Comparison of ENCODE assay signal across 26 cellular contexts in the genomic region with DNA sequence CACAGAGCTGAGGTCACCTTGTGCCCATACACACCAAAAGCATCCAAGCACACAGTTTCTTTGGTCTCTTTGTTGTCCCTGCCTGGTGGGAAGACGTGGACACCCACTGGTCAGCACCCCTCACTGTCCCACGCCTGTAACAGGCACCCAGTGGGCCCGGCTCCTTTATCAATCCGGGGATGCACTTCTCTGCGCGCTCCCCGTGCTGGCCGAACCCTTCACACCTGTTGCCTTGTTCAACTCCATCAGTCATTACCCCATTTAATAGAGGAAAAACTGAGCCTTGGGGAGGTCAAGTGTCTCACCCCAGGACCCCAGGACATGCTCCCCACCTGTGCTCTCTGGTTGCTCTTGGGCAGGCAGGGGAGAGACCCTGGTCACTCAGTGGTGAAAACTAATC. TPM values are rescaled to one million over a fixed set of nuclear protein-coding genes. Genes with fewer than 3 reads are reported as not detected.
DNase-seq lines count a peak whose midpoint lies in the region; ATAC-seq, FAIRE-seq and TF ChIP-seq lines count a peak whose summit lies in the region.
"Had no signal": no experiment of that assay in that cellular context is flagged by ENCODE, and none has a peak within 500 bp of the region (broad histone marks: within the 10 kb centered on the region; RNA-seq: fewer than 3 reads in every experiment).

No MANE protein-coding gene starts in this region.

- H3K27ac Mint-ChIP-seq in nephron: peak overlapping the region; percentile 32 to 51 (median 40)
- H3K27ac Mint-ChIP-seq: CD4-positive, alpha-beta T cell had no signal

- TF ChIP-seq CTCF in HepG2 (CRISPR knock-in tag; IDR thresholded peaks at IDR 0.05): no peak
- no peak for TF ChIP-seq CTCF in right lobe of liver (IDR thresholded peaks at IDR 0.05)
- TF ChIP-seq CTCF in nephron (IDR thresholded peaks at IDR 0.05; ENCODE audit: unreplicated experiment in 3 of 3): no peak
- no peak for TF ChIP-seq CTCF in spleen (IDR thresholded peaks at IDR 0.05 in 8 of 11, conservative IDR thresholded peaks at IDR 0.05 in 3 of 11)

- H3K27ac ChIP-seq in HepG2 (ENCODE audit: extremely low read length, insufficient read depth, low read length): no peak overlapping the region
- no peak overlapping the region for H3K27ac ChIP-seq in right lobe of liver
- no peak overlapping the region for H3K27ac ChIP-seq in HUES64 (ENCODE audit: low read depth, low read length)
- H3K27ac ChIP-seq in spleen: no peak overlapping the region
- H3K27ac ChIP-seq: GM23248, RWPE1, SK-N-MC had no signal

- H3K4me1 ChIP-seq in HepG2 (ENCODE audit: insufficient read depth, low read length) (no peaks in the 10 kb centered on the region), right lobe of liver (peaks cover 0 to 5% (median 2%) of the 10 kb centered on the region in 4 donors), HUES64 (ENCODE audit: insufficient read depth, low read length) (peaks cover 15% of the 10 kb centered on the region; the same call in 1 of the 2 replicates), spleen (no peaks in the 10 kb centered on the region)
- H3K4me1 ChIP-seq: BE2C had no signal

- H2AFZ ChIP-seq in HepG2 (ENCODE audit: low read length): no peak overlapping the region
- H2AFZ ChIP-seq: GM23248 had no signal

- no peak for FAIRE-seq in HepG2 (lab: Jason Lieb, UNC)
- FAIRE-seq: GM12891 had no signal

- H3K27me3 ChIP-seq in HepG2 (ENCODE audit: control insufficient read depth in 1 of 2, insufficient read depth in 2 of 2, low read length in 2 of 2) (peaks cover 4 to 41% of the 10 kb centered on the region in 2 experiments; a peak in 3 of 5 replicates), right lobe of liver (no peaks in the 10 kb centered on the region), HUES64 (ENCODE audit: insufficient read depth, low read length) (no peaks in the 10 kb centered on the region), spleen (replicated peaks in 1 of 7) (peaks cover 0 to 55% (median 1%) of the 10 kb centered on the region in 7 donors)
- H3K27me3 ChIP-seq: BE2C, MG63 had no signal

- POLR2A ChIA-PET in HepG2 (lab: Yijun Ruan, JAX): no interaction called here

- CTCF ChIA-PET in HepG2 (lab: Yijun Ruan, JAX; ENCODE audit: low intra/inter-chr PET ratio, low total read pairs): no interaction called here

- no peak for TF ChIP-seq RAD21 in HepG2 (CRISPR knock-in tag; IDR thresholded peaks at IDR 0.05)

- no peak for TF ChIP-seq EP300 in HepG2 (IDR thresholded peaks at IDR 0.05; ENCODE audit: low read depth in 2 of 2, low read length in 2 of 2)
- no peak for TF ChIP-seq EP300 in HepG2 (CRISPR knock-in tag; IDR thresholded peaks at IDR 0.05; ENCODE audit: borderline replicate concordance)

- no peak for ATAC-seq in HepG2
- ATAC-seq in right lobe of liver: no peak

- no peaks in the 10 kb centered on the region for H3K9me3 Mint-ChIP-seq in nephron
- H3K9me3 Mint-ChIP-seq: CD4-positive, alpha-beta T cell had no signal

- peaks cover 4% of the 10 kb centered on the region for H3K36me3 Mint-ChIP-seq in nephron (ENCODE audit: low read depth)

- H4K20me1 ChIP-seq in HepG2 (ENCODE audit: insufficient read depth, low read length): no peaks in the 10 kb centered on the region

- in situ Hi-C loops in HepG2 (cut with HindIII; ENCODE audit: extremely low pct_ligation_motif_present, low pct_unique_long_range_greater_than_20kb): no loop called here

- H3K4me3 ChIP-seq in HepG2 (replicated peaks in 1 of 3; ENCODE audit: insufficient read depth in 1 of 3, low read depth in 2 of 3, low read length in 3 of 3) (no peak overlapping the region), right lobe of liver (no peak overlapping the region), HUES64 (ENCODE audit: low read length) (no peak overlapping the region), spleen (no peak overlapping the region)
- H3K4me3 ChIP-seq: GM23248, MG63, SK-N-MC had no signal

- TF ChIP-seq POLR2A in HepG2 (IDR thresholded peaks at IDR 0.05; ENCODE audit: insufficient read depth in 1 of 2, low read depth in 2 of 2, low read length in 2 of 2) (no peak), right lobe of liver (IDR thresholded peaks at IDR 0.05) (no peak), spleen (IDR thresholded peaks at IDR 0.05) (no peak)

- H3K9ac ChIP-seq in HepG2 (ENCODE audit: insufficient read depth, low read depth, low read length): no peak overlapping the region
- peak overlapping the region; percentile 38; the same call in 1 of the 2 replicates for H3K9ac ChIP-seq in HUES64 (ENCODE audit: low read depth, low read length)
- H3K9ac ChIP-seq: GM23248 had no signal

- BruUV-seq in HepG2 (replicated peaks; lab: Mats Ljungman, UMichigan): no TSS peak

- no peaks in the 10 kb centered on the region for H3K36me3 ChIP-seq in HepG2 (replicated peaks in 1 of 2; ENCODE audit: control insufficient read depth in 1 of 2, insufficient read depth in 2 of 2, low read length in 2 of 2)
- no peaks in the 10 kb centered on the region for H3K36me3 ChIP-seq in right lobe of liver
- H3K36me3 ChIP-seq in HUES64 (ENCODE audit: insufficient read depth, low read length): no peaks in the 10 kb centered on the region
- H3K36me3 ChIP-seq in spleen: no peaks in the 10 kb centered on the region
- H3K36me3 ChIP-seq: BE2C, MG63 had no signal

- H3K4me1 Mint-ChIP-seq in nephron: peaks cover 17% of the 10 kb centered on the region

- no peaks in the 10 kb centered on the region for H3K79me2 ChIP-seq in HepG2 (ENCODE audit: insufficient read depth, low read length)

- no peaks in the 10 kb centered on the region for H3K9me3 ChIP-seq in HepG2 (ENCODE audit: low read length)
- no peaks in the 10 kb centered on the region for H3K9me3 ChIP-seq in right lobe of liver
- no peaks in the 10 kb centered on the region for H3K9me3 ChIP-seq in HUES64 (ENCODE audit: insufficient read depth, low read depth, low read length)
- H3K9me3 ChIP-seq in spleen: no peaks in the 10 kb centered on the region
- H3K9me3 ChIP-seq: BE2C, MG63 had no signal

- peaks cover 61% of the 10 kb centered on the region for H3K27me3 Mint-ChIP-seq in nephron (ENCODE audit: low read depth)

- 59% methylated on average over 8 of the region's 8 CpGs for WGBS in HepG2 (ENCODE audit: low lambda C conversion rate)
- WGBS in right lobe of liver (ENCODE audit: insufficient coverage, low coverage, low lambda C conversion rate, missing lambda C conversion rate): no CpG with 5 or more reads among the region's 8 CpGs
- WGBS in HUES64: 90% methylated on average over 8 of the region's 8 CpGs
- WGBS in spleen, 5 donors: 84 to 93% (median 86%) methylated on average over 8 of the region's 8 CpGs

- no peak for DNase-seq in HepG2 (ENCODE audit: low spot score)
- no peak for DNase-seq in right lobe of liver
- peak; percentile 59 for DNase-seq in spleen
- no peak for DNase-seq in NCI-H1417 (lab: John Stamatoyannopoulos, UW)
- DNase-seq in germinal center (ENCODE audit: low spot score): no peak
- DNase-seq: BE2C; CD4-positive, alpha-beta T cell; COR-L47; DMS 273 treated with DMSO at 0.1 percent for 48 hours; DND-41; GM23248; HCEC 1CT; MG63; NCI-H1436; NCI-H1930; NCI-H226; NCI-H510A treated with DMSO at 0.1 percent for 48 hours; NCI-H748 treated with DMSO at 0.1 percent for 48 hours; SHP77 treated with DMSO at 0.1 percent for 48 hours had no signal

- peak overlapping the region in 2 of 3 experiments; percentile 49 to 68 for H3K4me3 Mint-ChIP-seq in nephron
- H3K4me3 Mint-ChIP-seq: CD4-positive, alpha-beta T cell had no signal

- intact Hi-C loops in HepG2 (cut with micrococcal nuclease; ENCODE audit: unreplicated experiment): no loop called here
- intact Hi-C loops in right lobe of liver (cut with DNase I): no loop called here
- intact Hi-C loops in spleen (cut with DNase I; ENCODE audit: low total_unique reads): no loop called here

- no peak overlapping the region for H3K4me2 ChIP-seq in HepG2 (ENCODE audit: low read depth, low read length)

TF ChIP-seq in HepG2, 621 proteins besides CTCF, POLR2A, EP300 and RAD21 (continues in another document):
- TF ChIP-seq, protein P1, sequence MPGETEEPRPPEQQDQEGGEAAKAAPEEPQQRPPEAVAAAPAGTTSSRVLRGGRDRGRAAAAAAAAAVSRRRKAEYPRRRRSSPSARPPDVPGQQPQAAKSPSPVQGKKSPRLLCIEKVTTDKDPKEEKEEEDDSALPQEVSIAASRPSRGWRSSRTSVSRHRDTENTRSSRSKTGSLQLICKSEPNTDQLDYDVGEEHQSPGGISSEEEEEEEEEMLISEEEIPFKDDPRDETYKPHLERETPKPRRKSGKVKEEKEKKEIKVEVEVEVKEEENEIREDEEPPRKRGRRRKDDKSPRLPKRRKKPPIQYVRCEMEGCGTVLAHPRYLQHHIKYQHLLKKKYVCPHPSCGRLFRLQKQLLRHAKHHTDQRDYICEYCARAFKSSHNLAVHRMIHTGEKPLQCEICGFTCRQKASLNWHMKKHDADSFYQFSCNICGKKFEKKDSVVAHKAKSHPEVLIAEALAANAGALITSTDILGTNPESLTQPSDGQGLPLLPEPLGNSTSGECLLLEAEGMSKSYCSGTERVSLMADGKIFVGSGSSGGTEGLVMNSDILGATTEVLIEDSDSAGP (CRISPR knock-in tag; IDR thresholded peaks at IDR 0.05; ENCODE audit: borderline replicate concordance): 0 out of 2 replicates have a peak, but pooled peaks have one; percentile 15

RNA-seq across cellular contexts. Expression of a gene that starts 49.7 kb away (rescaled TPM):
- total RNA-seq in HepG2 (2016; rRNA removed; fragmentation: Illumina TruSeq; extraction: Trizol) (not detected in 2 replicates), right lobe of liver (not detected), spleen (not detected)
- not detected in 2 replicates for total RNA-seq in HepG2 (2016; cell fraction: cytosol; rRNA removed; fragmentation: Illumina TruSeq; extraction: Trizol; ENCODE audit: low read depth)
- not detected in 2 replicates for total RNA-seq in HepG2 (2016; cell fraction: insoluble cytoplasmic fraction; rRNA removed; fragmentation: Illumina TruSeq; extraction: Trizol)
- not detected in 2 replicates for total RNA-seq in HepG2 (2016; cell fraction: membrane; rRNA removed; fragmentation: Illumina TruSeq; extraction: Trizol)
- not detected in 2 replicates for total RNA-seq in HepG2 (2016; cell fraction: nucleus; rRNA removed; fragmentation: Illumina TruSeq; extraction: Trizol)
- polyA plus RNA-seq in HepG2 (2011; rRNA removed) (not detected in 2 replicates), spleen (not detected)
- polyA plus RNA-seq in HepG2 (2011; cell fraction: cytosol; rRNA removed): not detected in 2 replicates
- not detected in 2 replicates for polyA plus RNA-seq in HepG2 (2011; cell fraction: nucleus; rRNA removed)
- polyA plus RNA-seq in HepG2 (2012): not detected in 2 replicates
- polyA plus RNA-seq in HepG2 (2016; cell fraction: cytosol; fragmentation: Illumina TruSeq; extraction: Trizol; ENCODE audit: low read depth): not detected in 2 replicates
- polyA plus RNA-seq in HepG2 (2016; cell fraction: insoluble cytoplasmic fraction; fragmentation: Illumina TruSeq; extraction: Trizol; ENCODE audit: low read depth): not detected in 2 replicates
- not detected in 2 replicates for polyA plus RNA-seq in HepG2 (2016; cell fraction: membrane; fragmentation: Illumina TruSeq; extraction: Trizol; ENCODE audit: low read depth)
- not detected in 2 replicates for polyA plus RNA-seq in HepG2 (2016; cell fraction: nucleus; fragmentation: Illumina TruSeq; extraction: Trizol; ENCODE audit: insufficient read depth, low read depth)
- polyA minus RNA-seq in HepG2 (2011; rRNA and poly(A)+ RNA removed; ENCODE audit: low replicate concordance): not detected in 2 replicates
- polyA minus RNA-seq in HepG2 (2011; cell fraction: cytosol; rRNA and poly(A)+ RNA removed): not detected in 2 replicates
- not detected in 2 replicates for polyA minus RNA-seq in HepG2 (2011; cell fraction: nucleus; rRNA and poly(A)+ RNA removed)
- 1.3 TPM for polyA plus RNA-seq in HUES64 (2013, experiment 1 of 2)
- polyA plus RNA-seq in HUES64 (2013, experiment 2 of 2): 0.76 TPM
- total RNA-seq: A673; CD4-positive, alpha-beta T cell; GM23248; LHCN-M2 had no signal
- polyA plus RNA-seq: GM23248 had no signal
